15 cellular contexts compared by ENCODE assay signal in genomic region chrX:52496419-52496772, GRCh38. TPM values are rescaled to one million over a fixed set of nuclear protein-coding genes. Genes with fewer than 3 reads are reported as not detected.
"Had no signal": no experiment of that assay in that cellular context is flagged by ENCODE, and none has a peak within 500 bp of the region (broad histone marks: within the 10 kb centered on the region; RNA-seq: fewer than 3 reads in every experiment).

No MANE protein-coding gene starts in this region.

RNA-seq across cellular contexts. Expression of gene XAGE1A, which starts 0.8 kb away (rescaled TPM):
- total RNA-seq: activated B cell treated with CpG ODN at 0.5 μM for 24 hours; activated CD4-positive, alpha-beta memory T cell treated with anti-CD3 and anti-CD28 coated beads for 36 hours; activated CD4-positive, alpha-beta memory T cell treated with anti-CD3 and anti-CD28 coated beads, Interleukin-2, amount 10 ng/mL, durations not matched to agents 7 days and 5 days; activated CD4-positive, alpha-beta T cell treated with anti-CD3 and anti-CD28 coated beads for 36 hours; activated CD4-positive, alpha-beta T cell treated with anti-CD3 and anti-CD28 coated beads, Interleukin-2, amount 10 ng/mL, durations not matched to agents 24 days and 14 days; activated CD4-positive, alpha-beta T cell treated with anti-CD3 and anti-CD28 coated beads, Interleukin-2, amount 10 ng/mL, durations not matched to agents 7 days and 5 days; activated CD8-positive, alpha-beta memory T cell treated with anti-CD3 and anti-CD28 coated beads for 36 hours; activated CD8-positive, alpha-beta memory T cell treated with anti-CD3 and anti-CD28 coated beads, Interleukin-2, amount 10 ng/mL, durations not matched to agents 7 days and 5 days; activated CD8-positive, alpha-beta T cell treated with anti-CD3 and anti-CD28 coated beads for 36 hours; activated CD8-positive, alpha-beta T cell treated with anti-CD3 and anti-CD28 coated beads, Interleukin-2, amount 10 ng/mL, durations not matched to agents 7 days and 5 days; T-cell; T-helper 1 cell treated with Interleukin-12 subunit alpha and Interleukin-12 subunit beta and Interleukin-4 antibody, amounts not matched to agents 30 ng/mL and 1 ng/mL, for 36 hours; T-helper 17 cell; T-helper 2 cell treated with Interferon-gamma antibody and Interleukin-4, amounts not matched to agents 100 ng/mL and 5 ng/mL, for 36 hours; WTC11 had no signal

RNA-seq across cellular contexts. Expression of gene XAGE1B, which starts 20.5 kb away (rescaled TPM):
- total RNA-seq: activated B cell treated with CpG ODN at 0.5 μM for 24 hours; activated CD4-positive, alpha-beta memory T cell treated with anti-CD3 and anti-CD28 coated beads for 36 hours; activated CD4-positive, alpha-beta memory T cell treated with anti-CD3 and anti-CD28 coated beads, Interleukin-2, amount 10 ng/mL, durations not matched to agents 7 days and 5 days; activated CD4-positive, alpha-beta T cell treated with anti-CD3 and anti-CD28 coated beads for 36 hours; activated CD4-positive, alpha-beta T cell treated with anti-CD3 and anti-CD28 coated beads, Interleukin-2, amount 10 ng/mL, durations not matched to agents 24 days and 14 days; activated CD4-positive, alpha-beta T cell treated with anti-CD3 and anti-CD28 coated beads, Interleukin-2, amount 10 ng/mL, durations not matched to agents 7 days and 5 days; activated CD8-positive, alpha-beta memory T cell treated with anti-CD3 and anti-CD28 coated beads for 36 hours; activated CD8-positive, alpha-beta memory T cell treated with anti-CD3 and anti-CD28 coated beads, Interleukin-2, amount 10 ng/mL, durations not matched to agents 7 days and 5 days; activated CD8-positive, alpha-beta T cell treated with anti-CD3 and anti-CD28 coated beads for 36 hours; activated CD8-positive, alpha-beta T cell treated with anti-CD3 and anti-CD28 coated beads, Interleukin-2, amount 10 ng/mL, durations not matched to agents 7 days and 5 days; T-cell; T-helper 1 cell treated with Interleukin-12 subunit alpha and Interleukin-12 subunit beta and Interleukin-4 antibody, amounts not matched to agents 30 ng/mL and 1 ng/mL, for 36 hours; T-helper 17 cell; T-helper 2 cell treated with Interferon-gamma antibody and Interleukin-4, amounts not matched to agents 100 ng/mL and 5 ng/mL, for 36 hours had no signal
